ENCODE assay signal across 17 cellular contexts in genomic region chr21:28974531-28975227, GRCh38.
"Had no signal": no experiment of that assay in that cellular context is flagged by ENCODE, and none has a peak within 500 bp of the region (broad histone marks: within the 10 kb centered on the region; RNA-seq: fewer than 3 reads in every experiment).

No MANE protein-coding gene starts in this region.

- H3K27ac Mint-ChIP-seq: activated CD4-positive, alpha-beta T cell treated with anti-CD3 and anti-CD28 coated beads, Interleukin-2, amount 10 ng/mL, durations not matched to agents 24 days and 14 days; type B pancreatic cell had no signal

- H3K4me3 Mint-ChIP-seq: activated CD4-positive, alpha-beta T cell treated with anti-CD3 and anti-CD28 coated beads, Interleukin-2, amount 10 ng/mL, durations not matched to agents 24 days and 14 days; naive thymus-derived CD8-positive, alpha-beta T cell; type B pancreatic cell had no signal

- H3K27me3 ChIP-seq: left lung, neutrophil had no signal

- H3K9me3 Mint-ChIP-seq: naive thymus-derived CD8-positive, alpha-beta T cell; type B pancreatic cell had no signal

- ATAC-seq: left lung; naive thymus-derived CD8-positive, alpha-beta T cell; stimulated activated naive CD8-positive, alpha-beta T cell treated with anti-CD3 and anti-CD28 coated beads, Interleukin-15, Interleukin-2, amounts not matched to agents 100 U/mL and 50 U/mL, for 24 hours had no signal

- H3K4me1 ChIP-seq: left lung had no signal

- H3K9me3 ChIP-seq: left lung, neutrophil had no signal

- H3K27ac ChIP-seq: left lung, neutrophil had no signal

- FAIRE-seq: kidney had no signal

- DNase-seq: activated CD4-positive, alpha-beta T cell treated with anti-CD3 and anti-CD28 coated beads, Interleukin-2, amount 10 ng/mL, durations not matched to agents 24 days and 14 days; activated CD4-positive, CD25-positive, alpha-beta regulatory T cell; activated naive CD4-positive, alpha-beta T cell; aorta; cerebellar nuclear complex; effector CD8-positive, alpha-beta T cell; hypothalamus; kidney; left lung; mammary epithelial cell; naive thymus-derived CD8-positive, alpha-beta T cell; retina; stimulated activated CD4-positive, alpha-beta T cell treated with anti-CD3 and anti-CD28 coated beads, Interleukin-4, amount 100 ng/mL, for 24 hours; stimulated activated naive CD8-positive, alpha-beta T cell treated with anti-CD3 and anti-CD28 coated beads, Interleukin-15, Interleukin-2, amounts not matched to agents 100 U/mL and 50 U/mL, for 24 hours had no signal

- H3K27me3 Mint-ChIP-seq: activated CD4-positive, alpha-beta T cell treated with anti-CD3 and anti-CD28 coated beads, Interleukin-2, amount 10 ng/mL, durations not matched to agents 24 days and 14 days; naive thymus-derived CD8-positive, alpha-beta T cell; type B pancreatic cell had no signal

- H3K4me3 ChIP-seq: left lung, skin epidermis had no signal
